ENCODE assay signal across 12 cellular contexts in genomic region chr17:133932-134331, GRCh38. TPM values are rescaled to one million over a fixed set of nuclear protein-coding genes. Genes with fewer than 3 reads are reported as not detected.
DNase-seq lines count a peak whose midpoint lies in the region; ATAC-seq and TF ChIP-seq lines count a peak whose summit lies in the region.
"Not testable (repeated sequence)": the region's sequence is repeated elsewhere in the genome, so short reads cannot be mapped to it uniquely, and the experiment has no call there.
"Had no signal": no experiment of that assay in that cellular context is flagged by ENCODE, and none has a peak within 500 bp of the region (broad histone marks: within the 10 kb centered on the region; RNA-seq: fewer than 3 reads in every experiment).

No MANE protein-coding gene starts in this region.

- no CpG with 5 or more reads among the region's 40 CpGs for WGBS in endodermal cell (ENCODE audit: insufficient coverage in 1 of 2, insufficient read length in 1 of 2), 2 experiments

- not testable (repeated sequence) for H3K4me3 Mint-ChIP-seq in activated CD4-positive, alpha-beta memory T cell treated with anti-CD3 and anti-CD28 coated beads, Interleukin-2, amount 10 ng/mL, durations not matched to agents 7 days and 5 days; endodermal cell

- H3K9me3 Mint-ChIP-seq in activated CD4-positive, alpha-beta memory T cell treated with anti-CD3 and anti-CD28 coated beads, Interleukin-2, amount 10 ng/mL, durations not matched to agents 7 days and 5 days; endodermal cell: not testable (repeated sequence)

- TF ChIP-seq CTCF in endodermal cell (conservative IDR thresholded peaks at IDR 0.05); omental fat pad (IDR thresholded peaks at IDR 0.05): not testable (repeated sequence)

- H3K4me1 Mint-ChIP-seq in activated CD4-positive, alpha-beta memory T cell treated with anti-CD3 and anti-CD28 coated beads, Interleukin-2, amount 10 ng/mL, durations not matched to agents 7 days and 5 days; endodermal cell: not testable (repeated sequence)

- H3K4me1 ChIP-seq in endodermal cell (ENCODE audit: control insufficient read depth, insufficient read depth, low read length) = not testable (repeated sequence)

- intact Hi-C loops in left ventricle myocardium superior (cut with micrococcal nuclease) = not testable (repeated sequence)

- not testable (repeated sequence) for H3K36me3 ChIP-seq in endodermal cell (ENCODE audit: control insufficient read depth, insufficient read depth, low read length)

- H3K27ac ChIP-seq in endodermal cell (ENCODE audit: low read depth, low read length) = not testable (repeated sequence)

- peak; percentile 4 for DNase-seq in activated CD4-positive, alpha-beta memory T cell treated with anti-CD3 and anti-CD28 coated beads, Interleukin-2, amount 10 ng/mL, durations not matched to agents 7 days and 5 days
- DNase-seq in endodermal cell (peak; percentile 20), left ventricle myocardium superior (peak; percentile 29)
- DNase-seq in omental fat pad (ENCODE audit: low spot score) = not testable (repeated sequence)
- DNase-seq in stimulated activated CD4-positive, alpha-beta T cell treated with anti-CD3 and anti-CD28 coated beads, Interleukin-4, amount 100 ng/mL, for 24 hours = peak; percentile 2

- not testable (repeated sequence) for H3K4me3 ChIP-seq in endodermal cell (ENCODE audit: low read length)

- CTCF ChIA-PET in activated CD4-positive, alpha-beta memory T cell treated with anti-CD3 and anti-CD28 coated beads, Interleukin-2, amount 10 ng/mL, durations not matched to agents 7 days and 5 days (lab: Charles Lee) = not testable (repeated sequence)

- not testable (repeated sequence) for H3K9me3 ChIP-seq in endodermal cell (ENCODE audit: control insufficient read depth, low read length)

- not testable (repeated sequence) for H3K27me3 ChIP-seq in endodermal cell (ENCODE audit: control insufficient read depth, insufficient read depth, low read length, poor library complexity, severe bottlenecking)

- not testable (repeated sequence) for H3K27me3 Mint-ChIP-seq in activated CD4-positive, alpha-beta memory T cell treated with anti-CD3 and anti-CD28 coated beads, Interleukin-2, amount 10 ng/mL, durations not matched to agents 7 days and 5 days; endodermal cell (ENCODE audit: insufficient read depth)

- ATAC-seq in GM19328 (IDR thresholded peaks at IDR 0.05; ENCODE audit: unreplicated experiment) = peak; percentile 17
- ATAC-seq in HG03095 (IDR thresholded peaks at IDR 0.05; ENCODE audit: unreplicated experiment) = peak; percentile 21
- ATAC-seq in left ventricle myocardium superior = peak; percentile 10
- ATAC-seq in omental fat pad (ENCODE audit: low FRiP score) = peak; percentile 41

- POLR2A ChIA-PET in activated CD4-positive, alpha-beta memory T cell treated with anti-CD3 and anti-CD28 coated beads, Interleukin-2, amount 10 ng/mL, durations not matched to agents 7 days and 5 days (lab: Charles Lee) = not testable (repeated sequence)

- not testable (repeated sequence) for H3K9ac ChIP-seq in endodermal cell (ENCODE audit: extremely low read depth, low read length, poor library complexity, severe bottlenecking)

- H3K36me3 Mint-ChIP-seq in activated CD4-positive, alpha-beta memory T cell treated with anti-CD3 and anti-CD28 coated beads, Interleukin-2, amount 10 ng/mL, durations not matched to agents 7 days and 5 days (ENCODE audit: low read depth); endodermal cell (ENCODE audit: low read depth): not testable (repeated sequence)

- not testable (repeated sequence) for H3K27ac Mint-ChIP-seq in activated CD4-positive, alpha-beta memory T cell treated with anti-CD3 and anti-CD28 coated beads, Interleukin-2, amount 10 ng/mL, durations not matched to agents 7 days and 5 days; endodermal cell

RNA-seq across cellular contexts. Expression of gene SCGB1C2, which starts 3.4 kb away (rescaled TPM):
- total RNA-seq in activated CD4-positive, alpha-beta memory T cell treated with anti-CD3 and anti-CD28 coated beads, Interleukin-2, amount 10 ng/mL, durations not matched to agents 7 days and 5 days = not detected
- not detected for total RNA-seq in endodermal cell
- polyA plus RNA-seq in endodermal cell (2013, experiment 1 of 2) = not detected
- not detected for polyA plus RNA-seq in endodermal cell (2013, experiment 2 of 2)
- total RNA-seq in left ventricle myocardium superior = not detected
- not detected for total RNA-seq in omental fat pad
- total RNA-seq: A673, H1, HT-29, MCF 10A, OCI-LY7 had no signal
- polyA plus RNA-seq: H1 had no signal

RNA-seq across cellular contexts. Expression of gene DOC2B, which starts 47.5 kb away (rescaled TPM):
- not detected for total RNA-seq in activated CD4-positive, alpha-beta memory T cell treated with anti-CD3 and anti-CD28 coated beads, Interleukin-2, amount 10 ng/mL, durations not matched to agents 7 days and 5 days
- total RNA-seq in endodermal cell (1 to 10 TPM; 1.4 to 2.6 TPM), left ventricle myocardium superior (3.9 TPM), omental fat pad (10 to 100 TPM in 2 of 4 donors, 1 to 10 TPM in 2; 4.9 to 41.9 (median 19.3) TPM)
- 4.2 TPM for polyA plus RNA-seq in endodermal cell (2013, experiment 1 of 2)
- polyA plus RNA-seq in endodermal cell (2013, experiment 2 of 2) = 3.7 TPM
- total RNA-seq: HT-29, MCF 10A, OCI-LY7 had no signal
